ENCODE assay signal across 12 cellular contexts in the genomic region with DNA sequence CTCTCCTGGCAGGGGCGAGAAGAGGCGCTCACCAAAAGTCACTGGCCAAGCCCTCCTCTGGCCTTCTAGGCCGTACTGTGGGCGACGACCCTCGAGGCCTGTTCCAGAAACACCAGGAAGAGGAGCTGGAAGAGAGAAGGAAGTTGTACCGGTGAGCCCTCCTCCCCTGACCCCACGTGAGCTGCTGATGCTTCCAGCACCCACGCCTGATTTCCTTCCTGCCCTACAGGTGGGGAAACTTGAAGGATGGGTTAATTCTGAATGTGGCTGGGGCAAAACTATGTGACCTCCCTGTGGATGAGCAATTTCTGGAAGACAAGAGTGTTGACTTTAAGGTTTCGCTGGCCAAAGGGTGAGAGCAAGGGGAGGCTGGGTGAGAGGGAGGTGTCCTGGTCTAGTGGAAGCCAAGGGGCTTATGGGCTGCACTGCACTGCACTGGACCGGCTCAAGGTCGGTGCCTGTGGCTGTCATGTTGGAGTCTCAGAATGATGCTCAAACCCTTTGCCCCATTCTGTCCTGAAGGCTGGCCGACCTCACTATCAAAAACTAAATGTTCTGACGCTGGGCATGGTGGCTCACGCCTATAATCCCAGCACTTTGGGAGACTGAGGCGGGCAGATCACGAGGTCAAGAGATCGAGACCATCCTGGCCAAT. TPM values are rescaled to one million over a fixed set of nuclear protein-coding genes. Genes with fewer than 3 reads are reported as not detected.
DNase-seq lines count a peak whose midpoint lies in the region; ATAC-seq, FAIRE-seq and TF ChIP-seq lines count a peak whose summit lies in the region.
"Had no signal": no experiment of that assay in that cellular context is flagged by ENCODE, and none has a peak within 500 bp of the region (broad histone marks: within the 10 kb centered on the region; RNA-seq: fewer than 3 reads in every experiment).

No MANE protein-coding gene starts in this region.

- H3K27me3 ChIP-seq in breast epithelium (peaks cover 0 to 3% of the 10 kb centered on the region in 2 donors), keratinocyte (ENCODE audit: control insufficient read depth, extremely low read depth, insufficient read depth, low read length) (no peaks in the 10 kb centered on the region), upper lobe of left lung (peaks cover 0 to 6% (median 2%) of the 10 kb centered on the region in 4 donors)

- POLR2A ChIA-PET in MCF 10A (lab: Yijun Ruan, JAX) = interaction anchor here (0.6 kb wide), 1 partner anchor 198 kb away, joined by 3 read pairs; no protein-coding TSS in a partner anchor
- POLR2A ChIA-PET in activated CD8-positive, alpha-beta T cell treated with anti-CD3 and anti-CD28 coated beads, Interleukin-2, amount 10 ng/mL, durations not matched to agents 7 days and 5 days (lab: Charles Lee) = interaction anchor here (1.3 kb wide), 1 partner anchor 18 kb away, joined by 3 read pairs; no protein-coding TSS in a partner anchor

- FAIRE-seq in keratinocyte (lab: Jason Lieb, UNC) = no peak

- TF ChIP-seq POLR2A in breast epithelium (IDR thresholded peaks at IDR 0.05) = no peak
- no peak for TF ChIP-seq POLR2A in upper lobe of left lung (IDR thresholded peaks at IDR 0.05)

- H3K36me3 ChIP-seq in breast epithelium (no peaks in the 10 kb centered on the region), keratinocyte (ENCODE audit: control insufficient read depth in 2 of 2, extremely low read depth in 1 of 2, insufficient read depth in 2 of 2, low read length in 2 of 2) (no peaks in the 10 kb centered on the region), upper lobe of left lung (no peaks in the 10 kb centered on the region)

- H3K27ac Mint-ChIP-seq in MCF 10A (ENCODE audit: low read depth, unreplicated experiment) = no peak overlapping the region
- peak overlapping the region; percentile 81 for H3K27ac Mint-ChIP-seq in activated CD8-positive, alpha-beta T cell treated with anti-CD3 and anti-CD28 coated beads, Interleukin-2, amount 10 ng/mL, durations not matched to agents 7 days and 5 days

- no TSS peak for BruUV-seq in MCF 10A (replicated peaks; lab: Mats Ljungman, UMichigan)

- H3K27ac ChIP-seq in breast epithelium = no peak overlapping the region
- no peak overlapping the region for H3K27ac ChIP-seq in keratinocyte (ENCODE audit: control insufficient read depth, insufficient read depth, low read length)
- no peak overlapping the region for H3K27ac ChIP-seq in upper lobe of left lung

- intact Hi-C loops in breast epithelium (cut with DNase I; ENCODE audit: low total_unique reads) = no loop called here
- intact Hi-C loops in MCF 10A (cut with micrococcal nuclease) = no loop called here

- H3K4me1 ChIP-seq in breast epithelium (peaks cover 0 to 6% of the 10 kb centered on the region in 2 donors), keratinocyte (ENCODE audit: control insufficient read depth, extremely low read depth, insufficient read depth, low read length) (peaks cover 32% of the 10 kb centered on the region), upper lobe of left lung (peaks cover 7 to 19% (median 16%) of the 10 kb centered on the region in 4 donors)

- ATAC-seq in activated CD8-positive, alpha-beta T cell treated with anti-CD3 and anti-CD28 coated beads, Interleukin-2, amount 10 ng/mL, durations not matched to agents 7 days and 5 days = no peak
- ATAC-seq in upper lobe of left lung (ENCODE audit: low FRiP score in 2 of 2) (no peak), HG03139 (IDR thresholded peaks at IDR 0.05; ENCODE audit: unreplicated experiment) (no peak)

- peak overlapping the region in 2 of 3 donors; percentile 41 to 58 for H3K4me3 ChIP-seq in breast epithelium
- peak overlapping the region in 2 of 3 experiments; percentile 45 to 60 for H3K4me3 ChIP-seq in keratinocyte (ENCODE audit: control insufficient read depth in 2 of 3, extremely low read depth in 1 of 3, insufficient read depth in 2 of 3, low read depth in 1 of 3, low read length in 3 of 3)
- peak overlapping the region in 3 of 4 donors; percentile 24 to 42 (median 30) for H3K4me3 ChIP-seq in upper lobe of left lung

- CTCF ChIA-PET in MCF 10A (lab: Yijun Ruan, JAX) = interaction anchor here (1.0 kb wide), 2 partner anchors 9 to 186 kb away, joined by 3 to 4 read pairs; no protein-coding TSS in a partner anchor
- CTCF ChIA-PET in activated CD8-positive, alpha-beta T cell treated with anti-CD3 and anti-CD28 coated beads, Interleukin-2, amount 10 ng/mL, durations not matched to agents 7 days and 5 days (lab: Charles Lee) = interaction anchor here (0.9 kb wide), 1 partner anchor 9 kb away, joined by 4 read pairs; no protein-coding TSS in a partner anchor

- in situ Hi-C loops in GM13976 (cut with MboI; ENCODE audit: low sequenced_read_pairs, unreplicated experiment) = loop anchor here (25.0 kb wide), 1 partner anchor 355 kb away; a partner anchor contains a TSS

- peaks cover 34% of the 10 kb centered on the region for H3K4me1 Mint-ChIP-seq in MCF 10A (ENCODE audit: insufficient read depth, unreplicated experiment)
- H3K4me1 Mint-ChIP-seq in activated CD8-positive, alpha-beta T cell treated with anti-CD3 and anti-CD28 coated beads, Interleukin-2, amount 10 ng/mL, durations not matched to agents 7 days and 5 days (ENCODE audit: low read depth) = peaks cover 55% of the 10 kb centered on the region

- no peak for TF ChIP-seq CTCF in breast epithelium (IDR thresholded peaks at IDR 0.05)
- no peak for TF ChIP-seq CTCF in MCF 10A (IDR thresholded peaks at IDR 0.05; ENCODE audit: unreplicated experiment)
- no peak for TF ChIP-seq CTCF in keratinocyte (optimal IDR thresholded peaks at IDR 0.05 in 1 of 3, IDR thresholded peaks at IDR 0.05 in 1 of 3, conservative IDR thresholded peaks at IDR 0.05 in 1 of 3; ENCODE audit: extremely low read depth in 1 of 3, insufficient read depth in 2 of 3, low read length in 3 of 3)
- no peak for TF ChIP-seq CTCF in upper lobe of left lung (IDR thresholded peaks at IDR 0.05)
- TF ChIP-seq CTCF in GM13976 (IDR thresholded peaks at IDR 0.05; ENCODE audit: borderline replicate concordance, control extremely low read depth, extremely low read depth, insufficient read depth, missing control alignments) = no peak

- peak overlapping the region; percentile 51 for H2AFZ ChIP-seq in keratinocyte (ENCODE audit: control insufficient read depth, low read length)

- H3K79me2 ChIP-seq in keratinocyte (ENCODE audit: control insufficient read depth, insufficient read depth, low read length) = no peaks in the 10 kb centered on the region

- no peaks in the 10 kb centered on the region for H4K20me1 ChIP-seq in keratinocyte (ENCODE audit: control insufficient read depth, extremely low read depth, insufficient read depth, low read length)

- peaks cover 26% of the 10 kb centered on the region for H3K27me3 Mint-ChIP-seq in MCF 10A (ENCODE audit: insufficient read depth, unreplicated experiment)
- H3K27me3 Mint-ChIP-seq in activated CD8-positive, alpha-beta T cell treated with anti-CD3 and anti-CD28 coated beads, Interleukin-2, amount 10 ng/mL, durations not matched to agents 7 days and 5 days (ENCODE audit: low read depth) = peaks cover 30% of the 10 kb centered on the region

- no peak overlapping the region for H3K4me3 Mint-ChIP-seq in MCF 10A (ENCODE audit: unreplicated experiment)
- peak overlapping the region; percentile 86 for H3K4me3 Mint-ChIP-seq in activated CD8-positive, alpha-beta T cell treated with anti-CD3 and anti-CD28 coated beads, Interleukin-2, amount 10 ng/mL, durations not matched to agents 7 days and 5 days

- no peaks in the 10 kb centered on the region for H3K36me3 Mint-ChIP-seq in MCF 10A (ENCODE audit: insufficient read depth, unreplicated experiment)
- peaks cover 8% of the 10 kb centered on the region for H3K36me3 Mint-ChIP-seq in activated CD8-positive, alpha-beta T cell treated with anti-CD3 and anti-CD28 coated beads, Interleukin-2, amount 10 ng/mL, durations not matched to agents 7 days and 5 days (ENCODE audit: low read depth)

- no peak for DNase-seq in breast epithelium (ENCODE audit: low spot score in 2 of 2)
- DNase-seq in MCF 10A (ENCODE audit: unreplicated experiment) = no peak
- DNase-seq in activated CD8-positive, alpha-beta T cell treated with anti-CD3 and anti-CD28 coated beads, Interleukin-2, amount 10 ng/mL, durations not matched to agents 7 days and 5 days = no peak
- DNase-seq in keratinocyte (ENCODE audit: low read depth, low spot score) = no peak
- DNase-seq in upper lobe of left lung = no peak
- no peak for DNase-seq in SKM-1 (lab: John Stamatoyannopoulos, UW; ENCODE audit: unreplicated experiment)
- DNase-seq in GM13976 (ENCODE audit: low spot score) = no peak
- DNase-seq: AML-193, KG1, NCI-H446 had no signal

- dilution Hi-C loops in keratinocyte (cut with MboI; ENCODE audit: extremely low pct_ligation_motif_present, low sequenced_read_pairs) = no loop called here

- peak overlapping the region; percentile 70 for H3K4me2 ChIP-seq in keratinocyte (ENCODE audit: control insufficient read depth, extremely low read depth, insufficient read depth, low read depth, low read length)

- H3K9ac ChIP-seq in keratinocyte (ENCODE audit: control insufficient read depth, extremely low read depth, insufficient read depth, low read length) = peak overlapping the region; percentile 44

- 63 to 73% methylated on average over 17 to 18 of the region's 18 CpGs for WGBS in upper lobe of left lung, 2 donors

- H3K9me3 ChIP-seq in breast epithelium = no peaks in the 10 kb centered on the region
- no peaks in the 10 kb centered on the region for H3K9me3 ChIP-seq in keratinocyte (ENCODE audit: control insufficient read depth, low read depth, low read length)
- H3K9me3 ChIP-seq in upper lobe of left lung = no peaks in the 10 kb centered on the region

- no peak for TF ChIP-seq EP300 in upper lobe of left lung (IDR thresholded peaks at IDR 0.05)

- peaks cover 7% of the 10 kb centered on the region for H3K9me3 Mint-ChIP-seq in MCF 10A (ENCODE audit: unreplicated experiment)
- no peaks in the 10 kb centered on the region for H3K9me3 Mint-ChIP-seq in activated CD8-positive, alpha-beta T cell treated with anti-CD3 and anti-CD28 coated beads, Interleukin-2, amount 10 ng/mL, durations not matched to agents 7 days and 5 days (ENCODE audit: insufficient read depth)

- H3K9me1 ChIP-seq in keratinocyte (ENCODE audit: control insufficient read depth, extremely low read depth, insufficient read depth, low read length) = no peaks in the 10 kb centered on the region

RNA-seq across cellular contexts. Expression of a gene that starts 6.2 kb away (rescaled TPM):
- total RNA-seq in breast epithelium (under 1 TPM; 0.16 to 0.98 (median 0.88) TPM), MCF 10A (2022) (1.4 and 1.7 TPM in 2 replicates), upper lobe of left lung (1 to 10 TPM in 3 of 6 donors, under 1 TPM in 3; 0.78 to 7.3 (median 1.3) TPM)
- 1 to 10 TPM in 1 of 2 experiments, under 1 TPM in 1; 0.92 to 1.5 TPM for total RNA-seq in activated CD8-positive, alpha-beta T cell treated with anti-CD3 and anti-CD28 coated beads, Interleukin-2, amount 10 ng/mL, durations not matched to agents 7 days and 5 days
- 0.49 to 0.72 TPM (median 0.53 TPM) in 3 replicates for polyA plus RNA-seq in keratinocyte
- not detected for polyA plus RNA-seq in keratinocyte (2011; ENCODE audit: low read depth)
- polyA plus RNA-seq in keratinocyte (2011; cell fraction: cytosol; rRNA removed) = 0.56 and 0.69 TPM in 2 replicates
- 0.65 and 0.78 TPM in 2 replicates for polyA plus RNA-seq in keratinocyte (2011; cell fraction: nucleus; rRNA removed)
- polyA plus RNA-seq in keratinocyte (2012; ENCODE audit: low replicate concordance) = 1.5 and 2.1 TPM in 2 replicates
- 0.10 to 0.23 TPM in 2 of 3 replicates, not detected in the other for polyA minus RNA-seq in keratinocyte
- not detected for polyA minus RNA-seq in keratinocyte (2011; cell fraction: cytosol; rRNA and poly(A)+ RNA removed)
- 0.63 and 0.85 TPM in 2 replicates for polyA minus RNA-seq in keratinocyte (2011; cell fraction: nucleus; rRNA and poly(A)+ RNA removed)

RNA-seq across cellular contexts. Expression of a gene that starts 6.4 kb away (rescaled TPM):
- total RNA-seq in breast epithelium = 10 to 100 TPM in 2 of 3 donors, 1 to 10 TPM in 1; 5.4 to 13.4 (median 12.9) TPM
- total RNA-seq in MCF 10A (2022) = 17.7 and 17.8 TPM in 2 replicates
- total RNA-seq in activated CD8-positive, alpha-beta T cell treated with anti-CD3 and anti-CD28 coated beads, Interleukin-2, amount 10 ng/mL, durations not matched to agents 7 days and 5 days = 10 to 100 TPM; 16.9 to 20.2 TPM
- polyA plus RNA-seq in keratinocyte = 21.7 to 49.0 TPM (median 30.6 TPM) in 3 replicates
- 11.7 TPM for polyA plus RNA-seq in keratinocyte (2011; ENCODE audit: low read depth)
- polyA plus RNA-seq in keratinocyte (2011; cell fraction: cytosol; rRNA removed) = 17.8 and 43.6 TPM in 2 replicates
- polyA plus RNA-seq in keratinocyte (2011; cell fraction: nucleus; rRNA removed) = 33.3 and 34.8 TPM in 2 replicates
- 21.5 and 26.7 TPM in 2 replicates for polyA plus RNA-seq in keratinocyte (2012; ENCODE audit: low replicate concordance)
- 4.6 to 7.8 TPM (median 5.8 TPM) in 3 replicates for polyA minus RNA-seq in keratinocyte
- 3.3 TPM for polyA minus RNA-seq in keratinocyte (2011; cell fraction: cytosol; rRNA and poly(A)+ RNA removed)
- 3.0 and 5.8 TPM in 2 replicates for polyA minus RNA-seq in keratinocyte (2011; cell fraction: nucleus; rRNA and poly(A)+ RNA removed)
- 10 to 100 TPM in 3 of 6 donors, 1 to 10 TPM in 3; 1.8 to 22.9 (median 13.2) TPM for total RNA-seq in upper lobe of left lung

RNA-seq across cellular contexts. Expression of a gene that starts 16.9 kb away (rescaled TPM):
- total RNA-seq in breast epithelium = 100 to 1,000 TPM; 125 to 145 (median 134) TPM
- 137 and 146 TPM in 2 replicates for total RNA-seq in MCF 10A (2022)
- total RNA-seq in activated CD8-positive, alpha-beta T cell treated with anti-CD3 and anti-CD28 coated beads, Interleukin-2, amount 10 ng/mL, durations not matched to agents 7 days and 5 days = 10 to 100 TPM; 81.8 to 94.7 TPM
- polyA plus RNA-seq in keratinocyte = 938 to 1,215 TPM (median 1,093 TPM) in 3 replicates
- polyA plus RNA-seq in keratinocyte (2011; ENCODE audit: low read depth) = 70.7 TPM
- polyA plus RNA-seq in keratinocyte (2011; cell fraction: cytosol; rRNA removed) = 1,032 and 1,036 TPM in 2 replicates
- polyA plus RNA-seq in keratinocyte (2011; cell fraction: nucleus; rRNA removed) = 399 and 521 TPM in 2 replicates
- polyA plus RNA-seq in keratinocyte (2012; ENCODE audit: low replicate concordance) = 274 and 954 TPM in 2 replicates
- polyA minus RNA-seq in keratinocyte = 120 to 199 TPM (median 154 TPM) in 3 replicates
- 458 TPM for polyA minus RNA-seq in keratinocyte (2011; cell fraction: cytosol; rRNA and poly(A)+ RNA removed)
- polyA minus RNA-seq in keratinocyte (2011; cell fraction: nucleus; rRNA and poly(A)+ RNA removed) = 35.1 and 35.3 TPM in 2 replicates
- total RNA-seq in upper lobe of left lung = 100 to 1,000 TPM in 1 of 6 donors, 10 to 100 TPM in 5; 36.7 to 176 (median 67.0) TPM

RNA-seq across cellular contexts. Expression of a gene that starts 17.2 kb away (rescaled TPM):
- total RNA-seq in breast epithelium (10 to 100 TPM; 10.1 to 26.5 (median 25.6) TPM), MCF 10A (2022) (22.8 and 25.3 TPM in 2 replicates), upper lobe of left lung (10 to 100 TPM; 12.4 to 58.7 (median 19.7) TPM)
- total RNA-seq in activated CD8-positive, alpha-beta T cell treated with anti-CD3 and anti-CD28 coated beads, Interleukin-2, amount 10 ng/mL, durations not matched to agents 7 days and 5 days = 10 to 100 TPM; 14.0 to 19.5 TPM
- 6.6 to 11.6 TPM (median 8.3 TPM) in 3 replicates for polyA plus RNA-seq in keratinocyte
- polyA plus RNA-seq in keratinocyte (2011; ENCODE audit: low read depth) = 7.6 TPM
- polyA plus RNA-seq in keratinocyte (2011; cell fraction: cytosol; rRNA removed) = 6.6 and 8.5 TPM in 2 replicates
- polyA plus RNA-seq in keratinocyte (2011; cell fraction: nucleus; rRNA removed) = 32.2 and 32.7 TPM in 2 replicates
- polyA plus RNA-seq in keratinocyte (2012; ENCODE audit: low replicate concordance) = 5.2 and 10.5 TPM in 2 replicates
- 6.0 to 14.7 TPM (median 10.8 TPM) in 3 replicates for polyA minus RNA-seq in keratinocyte
- polyA minus RNA-seq in keratinocyte (2011; cell fraction: cytosol; rRNA and poly(A)+ RNA removed) = 3.8 TPM
- 13.2 and 27.2 TPM in 2 replicates for polyA minus RNA-seq in keratinocyte (2011; cell fraction: nucleus; rRNA and poly(A)+ RNA removed)

RNA-seq across cellular contexts. Expression of a gene that starts 55.4 kb away (rescaled TPM):
- total RNA-seq in breast epithelium (under 1 TPM in 1 of 3 donors, not detected in 2; 0.32 TPM), MCF 10A (2022) (not detected in 2 replicates), upper lobe of left lung (under 1 TPM in 2 of 6 donors, not detected in 4; 0.09 to 0.27 TPM)
- not detected for total RNA-seq in activated CD8-positive, alpha-beta T cell treated with anti-CD3 and anti-CD28 coated beads, Interleukin-2, amount 10 ng/mL, durations not matched to agents 7 days and 5 days
- 0.14 to 0.68 TPM (median 0.46 TPM) in 3 replicates for polyA plus RNA-seq in keratinocyte
- 0.49 TPM for polyA plus RNA-seq in keratinocyte (2011; ENCODE audit: low read depth)
- polyA plus RNA-seq in keratinocyte (2011; cell fraction: cytosol; rRNA removed) = 0.12 and 0.30 TPM in 2 replicates
- 0.71 and 1.2 TPM in 2 replicates for polyA plus RNA-seq in keratinocyte (2011; cell fraction: nucleus; rRNA removed)
- polyA plus RNA-seq in keratinocyte (2012; ENCODE audit: low replicate concordance) = 0.34 and 0.95 TPM in 2 replicates
- polyA minus RNA-seq in keratinocyte = 0.59 to 5.9 TPM (median 0.64 TPM) in 3 replicates
- polyA minus RNA-seq in keratinocyte (2011; cell fraction: cytosol; rRNA and poly(A)+ RNA removed) = not detected
- 1.8 TPM in 2 replicates for polyA minus RNA-seq in keratinocyte (2011; cell fraction: nucleus; rRNA and poly(A)+ RNA removed)
- total RNA-seq: T-helper 2 cell treated with Interferon-gamma antibody and Interleukin-4, amounts not matched to agents 100 ng/mL and 5 ng/mL, for 36 hours had no signal
